Comparison of ENCODE assay signal across 28 cellular contexts in genomic region chr3:194945508-194945907, GRCh38.
A peak's percentile ranks its signal among the peaks of the same experiment; 100 is the strongest.
DNase-seq lines count a peak whose midpoint lies in the region; FAIRE-seq and TF ChIP-seq lines count a peak whose summit lies in the region.
"Had no signal": no experiment of that assay in that cellular context is flagged by ENCODE, and none has a peak within 500 bp of the region (broad histone marks: within the 10 kb centered on the region; RNA-seq: fewer than 3 reads in every experiment).

No MANE protein-coding gene starts in this region.

- H4K20me1 ChIP-seq in BLaER1 treated with 17β-estradiol and CSF1 and Interleukin-3, amounts not matched to agents 10 nM and 100 nM: no peaks in the 10 kb centered on the region

- no peaks in the 10 kb centered on the region for H3K27me3 ChIP-seq in BLaER1 treated with 17β-estradiol and CSF1 and Interleukin-3, amounts not matched to agents 10 nM and 100 nM
- no peaks in the 10 kb centered on the region for H3K27me3 ChIP-seq in HL-60 (ENCODE audit: insufficient read depth, poor library complexity, severe bottlenecking)

- H3K27ac Mint-ChIP-seq in type B pancreatic cell: no peak overlapping the region
- H3K27ac Mint-ChIP-seq: CD8-positive, alpha-beta memory T cell; IgD-negative memory B cell had no signal

- TF ChIP-seq CTCF in HL-60 (IDR thresholded peaks at IDR 0.05; ENCODE audit: insufficient read depth, low read length) (no peak), type B pancreatic cell (conservative IDR thresholded peaks at IDR 0.05) (no peak), GM13976 (IDR thresholded peaks at IDR 0.05; ENCODE audit: borderline replicate concordance, control extremely low read depth, extremely low read depth, insufficient read depth, missing control alignments) (no peak)

- no peaks in the 10 kb centered on the region for H3K36me3 ChIP-seq in BLaER1 treated with 17β-estradiol and CSF1 and Interleukin-3, amounts not matched to agents 10 nM and 100 nM

- H3K9me3 ChIP-seq in BLaER1 treated with 17β-estradiol and CSF1 and Interleukin-3, amounts not matched to agents 10 nM and 100 nM (replicated peaks in 1 of 11): peaks cover 10 to 30% (median 22%) of the 10 kb centered on the region in 11 experiments; a peak in 19 of 22 replicates
- H3K9me3 ChIP-seq: SK-N-SH had no signal

- peak overlapping the region; percentile 21 to 76 (median 65) for H3K4me2 ChIP-seq in BLaER1 treated with 17β-estradiol and CSF1 and Interleukin-3, amounts not matched to agents 10 nM and 100 nM
- H3K4me2 ChIP-seq: KMS-11, SK-N-SH had no signal

- H3K9me3 Mint-ChIP-seq in type B pancreatic cell: no peaks in the 10 kb centered on the region

- H3K36me3 Mint-ChIP-seq in type B pancreatic cell: no peaks in the 10 kb centered on the region
- H3K36me3 Mint-ChIP-seq: CD8-positive, alpha-beta memory T cell had no signal

- no peak overlapping the region for H3K4me3 Mint-ChIP-seq in type B pancreatic cell
- H3K4me3 Mint-ChIP-seq: CD8-positive, alpha-beta memory T cell had no signal

- H3K4me1 Mint-ChIP-seq in type B pancreatic cell (ENCODE audit: unreplicated experiment): peaks cover 6% of the 10 kb centered on the region
- H3K4me1 Mint-ChIP-seq: CD8-positive, alpha-beta memory T cell had no signal

- peaks cover 42 to 62% (median 48%) of the 10 kb centered on the region in 10 experiments for H3K4me1 ChIP-seq in BLaER1 treated with 17β-estradiol and CSF1 and Interleukin-3, amounts not matched to agents 10 nM and 100 nM

- peak overlapping the region in 3 of 11 experiments; percentile 24 to 26 (median 24); a peak in 2 of 22 replicates for H3K27ac ChIP-seq in BLaER1 treated with 17β-estradiol and CSF1 and Interleukin-3, amounts not matched to agents 10 nM and 100 nM
- H3K27ac ChIP-seq in HL-60 (replicated peaks): peak overlapping the region; percentile 24; the same call in 1 of the 2 replicates
- H3K27ac ChIP-seq: KMS-11 had no signal

- H3K27me3 Mint-ChIP-seq in type B pancreatic cell: peaks cover 10% of the 10 kb centered on the region

- FAIRE-seq in HTR-8/SVneo (lab: Jason Lieb, UNC): no peak
- FAIRE-seq: A204.1, GM12878 had no signal

- DNase-seq in HL-60 (ENCODE audit: low read depth in 1 of 2, low spot score in 1 of 2) (no peak), islet precursor cell (peak; percentile 47), type B pancreatic cell (ENCODE audit: extremely low spot score, unreplicated experiment) (peak; percentile 34), GM13976 (ENCODE audit: low spot score) (no peak), HTR-8/SVneo (ENCODE audit: insufficient read length, low spot score) (no peak)
- DNase-seq in activated T-cell treated with anti-CD3 and anti-CD28 coated beads, Interleukin-2, amount 50 U/mL, for 1 hour: no peak
- DNase-seq: C1 segment of cervical spinal cord; CD8-positive, alpha-beta memory T cell; DMS 273 treated with DMSO at 0.1 percent for 48 hours; DMS79; EL; GDM1; NCI-H1048; NCI-H1417; NCI-H187; NCI-H2107; NCI-H446 treated with DMSO at 0.1 percent for 48 hours; NCI-H526; NCI-H82; NK-92 treated with Interleukin-12 subunit alpha and Interleukin-12 subunit beta, amount 100 ng/mL, for 24 hours; PC-3; SK-N-SH; SW 1271 had no signal

- in situ Hi-C loops in GM13976 (cut with MboI; ENCODE audit: low sequenced_read_pairs, unreplicated experiment): no loop called here

- H3K4me3 ChIP-seq in BLaER1 treated with 17β-estradiol and CSF1 and Interleukin-3, amounts not matched to agents 10 nM and 100 nM: no peak overlapping the region
- no peak overlapping the region for H3K4me3 ChIP-seq in HL-60 (replicated peaks; ENCODE audit: insufficient read depth, low read length)
- H3K4me3 ChIP-seq: GM12878 had no signal

- H3K9ac ChIP-seq in BLaER1 treated with 17β-estradiol and CSF1 and Interleukin-3, amounts not matched to agents 10 nM and 100 nM: no peak overlapping the region
- H3K9ac ChIP-seq: KMS-11, SK-N-SH had no signal

Comparison
In these comparisons a context has a peak if more than half of its experiments do, and no peak if none do; other contexts are left out.
1. DNase-seq: peak in islet precursor cell (single experiment) and type B pancreatic cell (single experiment); none in HL-60 (0 of 2), GM13976 (single experiment), activated T-cell treated with anti-CD3 and anti-CD28 coated beads, Interleukin-2, amount 50 U/mL, for 1 hour (single experiment) and HTR-8/SVneo (single experiment).